In genomic region chr17:7833011-7833794, GRCh38 we compare ENCODE assay signal across 9 cellular contexts. TPM values are rescaled to one million over a fixed set of nuclear protein-coding genes. Genes with fewer than 3 reads are reported as not detected.
DNase-seq lines count a peak whose midpoint lies in the region; ATAC-seq and TF ChIP-seq lines count a peak whose summit lies in the region.
"Had no signal": no experiment of that assay in that cellular context is flagged by ENCODE, and none has a peak within 500 bp of the region (broad histone marks: within the 10 kb centered on the region; RNA-seq: fewer than 3 reads in every experiment).

No MANE protein-coding gene starts in this region.

- no peak for DNase-seq in activated CD4-positive, alpha-beta T cell treated with anti-CD3 and anti-CD28 coated beads, Interleukin-2, amount 10 ng/mL, durations not matched to agents 7 days and 5 days
- DNase-seq in activated CD4-positive, alpha-beta T cell treated with anti-CD3 and anti-CD28 coated beads for 1 hour: no peak
- DNase-seq in adrenal gland: peak in 3 of 7 donors; percentile 33 to 44 (median 37)
- no peak for DNase-seq in DMS 273 (lab: John Stamatoyannopoulos, UW; ENCODE audit: unreplicated experiment)

- no peak for TF ChIP-seq CTCF in adrenal gland (IDR thresholded peaks at IDR 0.05)

- TF ChIP-seq POLR2A in adrenal gland (IDR thresholded peaks at IDR 0.05): no peak

- no peaks in the 10 kb centered on the region for H3K36me3 Mint-ChIP-seq in activated CD4-positive, alpha-beta T cell treated with anti-CD3 and anti-CD28 coated beads, Interleukin-2, amount 10 ng/mL, durations not matched to agents 7 days and 5 days (ENCODE audit: low read depth)

- intact Hi-C loops in adrenal gland (cut with DNase I): no loop called here

- H3K9me3 ChIP-seq in adrenal gland (replicated peaks in 1 of 3) (no peaks in the 10 kb centered on the region), subcutaneous abdominal adipose tissue (ENCODE audit: control insufficient read depth in 5 of 5, low read length in 5 of 5) (no peaks in the 10 kb centered on the region)
- H3K9me3 ChIP-seq: mucosa of descending colon had no signal

- no peak for ATAC-seq in HG03108 (IDR thresholded peaks at IDR 0.05; ENCODE audit: unreplicated experiment)
- no peak for ATAC-seq in HG03442 (IDR thresholded peaks at IDR 0.05; ENCODE audit: unreplicated experiment)

- CTCF ChIA-PET in activated CD4-positive, alpha-beta T cell treated with anti-CD3 and anti-CD28 coated beads, Interleukin-2, amount 10 ng/mL, durations not matched to agents 7 days and 5 days (lab: Charles Lee): interaction anchor here (0.5 to 2.3 kb wide), 11 partner anchors 10 to 157 kb away, joined by 3 to 6 read pairs (median 3); partner anchors contain the start of gene NAA38

- no peaks in the 10 kb centered on the region for H3K27me3 ChIP-seq in adrenal gland
- no peaks in the 10 kb centered on the region for H3K27me3 ChIP-seq in layer of hippocampus (ENCODE audit: control insufficient read depth, insufficient read depth, low read length)
- H3K27me3 ChIP-seq in subcutaneous abdominal adipose tissue (ENCODE audit: control insufficient read depth in 5 of 5, insufficient read depth in 4 of 5, low read length in 5 of 5): peaks cover 0 to 5% (median 2%) of the 10 kb centered on the region in 5 donors

- H3K4me3 ChIP-seq in adrenal gland (peak overlapping the region in 2 of 4 donors; percentile 67 to 72), subcutaneous abdominal adipose tissue (ENCODE audit: low read depth in 1 of 5, low read length in 5 of 5) (peak overlapping the region; percentile 66 to 89 (median 87))

- H3K9ac ChIP-seq in subcutaneous abdominal adipose tissue (ENCODE audit: low read length in 5 of 5): peak overlapping the region in 3 of 5 donors; percentile 49 to 97 (median 68)

- H3K36me3 ChIP-seq in adrenal gland (replicated peaks in 1 of 2) (no peaks in the 10 kb centered on the region), subcutaneous abdominal adipose tissue (ENCODE audit: control insufficient read depth in 5 of 5, insufficient read depth in 5 of 5, low read length in 5 of 5) (no peaks in the 10 kb centered on the region)

- POLR2A ChIA-PET in activated CD4-positive, alpha-beta T cell treated with anti-CD3 and anti-CD28 coated beads, Interleukin-2, amount 10 ng/mL, durations not matched to agents 7 days and 5 days (lab: Charles Lee): interaction anchor here (0.6 kb wide), 1 partner anchor 33 kb away, joined by 3 read pairs; no protein-coding TSS in a partner anchor

- peak overlapping the region; percentile 78 for H3K27ac Mint-ChIP-seq in activated CD4-positive, alpha-beta T cell treated with anti-CD3 and anti-CD28 coated beads, Interleukin-2, amount 10 ng/mL, durations not matched to agents 7 days and 5 days

- peak overlapping the region; percentile 83 for H3K4me3 Mint-ChIP-seq in activated CD4-positive, alpha-beta T cell treated with anti-CD3 and anti-CD28 coated beads, Interleukin-2, amount 10 ng/mL, durations not matched to agents 7 days and 5 days

- H3K4me1 Mint-ChIP-seq in activated CD4-positive, alpha-beta T cell treated with anti-CD3 and anti-CD28 coated beads, Interleukin-2, amount 10 ng/mL, durations not matched to agents 7 days and 5 days: peaks cover 35% of the 10 kb centered on the region

- H3K27me3 Mint-ChIP-seq in activated CD4-positive, alpha-beta T cell treated with anti-CD3 and anti-CD28 coated beads, Interleukin-2, amount 10 ng/mL, durations not matched to agents 7 days and 5 days: peaks cover 4% of the 10 kb centered on the region

- no peaks in the 10 kb centered on the region for H3K9me3 Mint-ChIP-seq in activated CD4-positive, alpha-beta T cell treated with anti-CD3 and anti-CD28 coated beads, Interleukin-2, amount 10 ng/mL, durations not matched to agents 7 days and 5 days

- WGBS in adrenal gland, 4 donors: 40 to 46% (median 43%) methylated on average over 16 to 19 of the region's 19 CpGs

- H3K4me1 ChIP-seq in adrenal gland (replicated peaks in 1 of 2) (peaks cover 22% of the 10 kb centered on the region in 2 donors), subcutaneous abdominal adipose tissue (ENCODE audit: control insufficient read depth in 5 of 5, insufficient read depth in 5 of 5, low read length in 5 of 5) (peaks cover 11 to 39% (median 26%) of the 10 kb centered on the region in 5 donors)

- H3K27ac ChIP-seq in adrenal gland (peak overlapping the region in 4 of 5 donors; percentile 98 to 99 (median 98)), layer of hippocampus (ENCODE audit: low read depth, low read length) (peak overlapping the region; percentile 95), subcutaneous abdominal adipose tissue (ENCODE audit: low read depth, low read length) (peak overlapping the region; percentile 100)

RNA-seq across cellular contexts. Expression of gene KDM6B, which starts 0.8 kb away (rescaled TPM):
- 10 to 100 TPM; 12.3 to 12.8 TPM for total RNA-seq in activated CD4-positive, alpha-beta T cell treated with anti-CD3 and anti-CD28 coated beads, Interleukin-2, amount 10 ng/mL, durations not matched to agents 7 days and 5 days
- total RNA-seq in adrenal gland: 10 to 100 TPM in 5 of 8 donors, 1 to 10 TPM in 3; 5.8 to 31.2 (median 15.1) TPM
- 10 to 100 TPM in 2 of 3 donors, 1 to 10 TPM in 1; 2.2 to 35.9 (median 10.6) TPM for polyA plus RNA-seq in adrenal gland

RNA-seq across cellular contexts. Expression of gene TMEM88, which starts 21.7 kb away (rescaled TPM):
- total RNA-seq in activated CD4-positive, alpha-beta T cell treated with anti-CD3 and anti-CD28 coated beads, Interleukin-2, amount 10 ng/mL, durations not matched to agents 7 days and 5 days: under 1 TPM; 0.55 to 0.87 TPM
- 10 to 100 TPM; 14.9 to 52.8 (median 25.1) TPM for total RNA-seq in adrenal gland
- polyA plus RNA-seq in adrenal gland: 100 to 1,000 TPM in 1 of 3 donors, 10 to 100 TPM in 1, 1 to 10 TPM in 1; 7.9 to 107 (median 70.9) TPM

RNA-seq across cellular contexts. Expression of gene NAA38, which starts 24.2 kb away (rescaled TPM):
- 10 to 100 TPM; 84.2 to 93.0 TPM for total RNA-seq in activated CD4-positive, alpha-beta T cell treated with anti-CD3 and anti-CD28 coated beads, Interleukin-2, amount 10 ng/mL, durations not matched to agents 7 days and 5 days
- total RNA-seq in adrenal gland: 100 to 1,000 TPM in 7 of 8 donors, 10 to 100 TPM in 1; 96.2 to 224 (median 122) TPM
- polyA plus RNA-seq in adrenal gland: 100 to 1,000 TPM in 2 of 3 donors, 10 to 100 TPM in 1; 34.5 to 424 (median 329) TPM

RNA-seq across cellular contexts. Expression of gene CYB5D1, which starts 24.6 kb away (rescaled TPM):
- total RNA-seq in activated CD4-positive, alpha-beta T cell treated with anti-CD3 and anti-CD28 coated beads, Interleukin-2, amount 10 ng/mL, durations not matched to agents 7 days and 5 days: 1 to 10 TPM; 8.2 to 9.0 TPM
- 10 to 100 TPM in 7 of 8 donors, 1 to 10 TPM in 1; 9.1 to 24.4 (median 17.9) TPM for total RNA-seq in adrenal gland
- polyA plus RNA-seq in adrenal gland: 10 to 100 TPM in 2 of 3 donors, 1 to 10 TPM in 1; 6.5 to 36.8 (median 10.2) TPM

RNA-seq across cellular contexts. Expression of gene CHD3, which starts 55.4 kb away (rescaled TPM):
- 100 to 1,000 TPM; 216 to 223 TPM for total RNA-seq in activated CD4-positive, alpha-beta T cell treated with anti-CD3 and anti-CD28 coated beads, Interleukin-2, amount 10 ng/mL, durations not matched to agents 7 days and 5 days
- 100 to 1,000 TPM in 2 of 8 donors, 10 to 100 TPM in 6; 75.8 to 123 (median 91.5) TPM for total RNA-seq in adrenal gland
- 100 to 1,000 TPM in 2 of 3 donors, 10 to 100 TPM in 1; 43.8 to 326 (median 104) TPM for polyA plus RNA-seq in adrenal gland

Comparison
In these comparisons a context has a peak if more than half of its experiments do, and no peak if none do; other contexts are left out.
1. RNA of gene TMEM88, which starts 21.7 kb away (total RNA-seq): 14.9 to 52.8 TPM in adrenal gland; 0.55 to 0.87 TPM in activated CD4-positive, alpha-beta T cell treated with anti-CD3 and anti-CD28 coated beads, Interleukin-2, amount 10 ng/mL, durations not matched to agents 7 days and 5 days; every median in the first group is over 4 times any median in the second.
2. Peak in every context shown above with its lines, with median percentiles within 50 percentile points of each other: H3K27ac ChIP-seq.